Comparison of ENCODE assay signal across 25 cellular contexts in the genomic region with DNA sequence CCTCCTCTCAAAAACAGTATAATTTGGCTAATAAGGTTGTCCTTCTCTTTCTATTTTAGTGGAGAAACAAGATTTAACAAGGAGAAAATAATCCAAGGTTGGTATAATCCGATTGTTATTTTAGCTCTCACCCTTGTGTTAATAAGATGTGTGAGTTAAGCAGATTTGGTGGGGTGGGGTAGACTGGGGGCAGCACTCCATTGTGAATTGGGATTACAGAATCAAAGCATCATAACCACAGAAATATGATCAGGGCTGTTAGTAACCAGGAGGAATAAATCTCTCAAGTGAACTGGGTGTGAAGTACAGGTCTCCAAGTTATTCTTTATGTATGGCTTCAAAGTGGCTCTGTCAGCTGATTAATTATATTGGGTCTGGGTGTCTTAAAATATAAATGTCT. TPM values are rescaled to one million over a fixed set of nuclear protein-coding genes. Genes with fewer than 3 reads are reported as not detected.
"Had no signal": no experiment of that assay in that cellular context is flagged by ENCODE, and none has a peak within 500 bp of the region (broad histone marks: within the 10 kb centered on the region; RNA-seq: fewer than 3 reads in every experiment).

No MANE protein-coding gene starts in this region.

- ATAC-seq: activated CD8-positive, alpha-beta T cell treated with anti-CD3 and anti-CD28 coated beads, Interleukin-2, amount 10 ng/mL, durations not matched to agents 7 days and 5 days; activated naive CD4-positive, alpha-beta T cell treated with anti-CD3 and anti-CD28 coated beads, Interleukin-2, amount 50 U/mL, for 72 hours; activated naive CD8-positive, alpha-beta T cell treated with anti-CD3 and anti-CD28 coated beads, Interleukin-2, amount 50 U/mL, for 24 hours; PC-3 had no signal

- H3K9me3 Mint-ChIP-seq: activated naive CD4-positive, alpha-beta T cell treated with anti-CD3 and anti-CD28 coated beads, Interleukin-2, amount 50 U/mL, for 72 hours; activated naive CD8-positive, alpha-beta T cell treated with anti-CD3 and anti-CD28 coated beads, Interleukin-2, amount 50 U/mL, for 24 hours had no signal

- DNase-seq: activated CD4-positive, CD25-positive, alpha-beta regulatory T cell; activated CD8-positive, alpha-beta memory T cell treated with anti-CD3 and anti-CD28 coated beads, Interleukin-2, amount 50 U/mL, for 48 hours; activated CD8-positive, alpha-beta T cell treated with anti-CD3 and anti-CD28 coated beads, Interleukin-2, amount 10 ng/mL, durations not matched to agents 7 days and 5 days; activated effector memory CD4-positive, alpha-beta T cell treated with anti-CD3 and anti-CD28 coated beads, Interleukin-2, amount 50 U/mL, for 16 hours; activated naive CD4-positive, alpha-beta T cell treated with Interleukin-2 at 50 U/mL for 16 hours; activated naive CD8-positive, alpha-beta T cell treated with anti-CD3 and anti-CD28 coated beads, Interleukin-2, amount 50 U/mL, for 24 hours; activated T-cell treated with anti-CD3 and anti-CD28 coated beads, Interleukin-2, amount 50 U/mL, for 1 hour; amniotic stem cell; brain microvascular endothelial cell; cerebellar nuclear complex; KG1; NCI-H1092; NCI-H1417; NCI-H1930; NCI-H2171; NCI-H2227 treated with DMSO at 0.1 percent for 48 hours; NCI-H446 treated with DMSO at 0.1 percent for 48 hours; PC-3; SHP77; T-helper 2 cell; T1000 had no signal

- H3K27ac Mint-ChIP-seq: activated CD8-positive, alpha-beta T cell treated with anti-CD3 and anti-CD28 coated beads, Interleukin-2, amount 10 ng/mL, durations not matched to agents 7 days and 5 days; activated naive CD4-positive, alpha-beta T cell treated with anti-CD3 and anti-CD28 coated beads, Interleukin-2, amount 50 U/mL, for 72 hours; activated naive CD8-positive, alpha-beta T cell treated with anti-CD3 and anti-CD28 coated beads, Interleukin-2, amount 50 U/mL, for 24 hours had no signal

- H3K4me3 Mint-ChIP-seq: activated CD8-positive, alpha-beta T cell treated with anti-CD3 and anti-CD28 coated beads, Interleukin-2, amount 10 ng/mL, durations not matched to agents 7 days and 5 days; activated naive CD8-positive, alpha-beta T cell treated with anti-CD3 and anti-CD28 coated beads, Interleukin-2, amount 50 U/mL, for 24 hours had no signal

- H3K27me3 Mint-ChIP-seq: activated naive CD8-positive, alpha-beta T cell treated with anti-CD3 and anti-CD28 coated beads, Interleukin-2, amount 50 U/mL, for 24 hours had no signal

RNA-seq across cellular contexts. Expression of gene FGF23, which starts 48.3 kb away (rescaled TPM):
- total RNA-seq: activated CD8-positive, alpha-beta T cell treated with anti-CD3 and anti-CD28 coated beads, Interleukin-2, amount 10 ng/mL, durations not matched to agents 7 days and 5 days; activated naive CD4-positive, alpha-beta T cell treated with anti-CD3 and anti-CD28 coated beads, Interleukin-2, amount 50 U/mL, for 72 hours; ascending aorta; MCF 10A; PC-3; SK-MEL-5 had no signal

RNA-seq across cellular contexts. Expression of gene CCND2, which starts 57.7 kb away (rescaled TPM):
- total RNA-seq: PC-3 had no signal
